ENCODE assay signal across 18 cellular contexts in genomic region chr12:122997343-122998250, GRCh38. TPM values are rescaled to one million over a fixed set of nuclear protein-coding genes. Genes with fewer than 3 reads are reported as not detected.
A peak's percentile ranks its signal among the peaks of the same experiment; 100 is the strongest.
DNase-seq lines count a peak whose midpoint lies in the region; ATAC-seq and TF ChIP-seq lines count a peak whose summit lies in the region.
"Had no signal": no experiment of that assay in that cellular context is flagged by ENCODE, and none has a peak within 500 bp of the region (broad histone marks: within the 10 kb centered on the region; RNA-seq: fewer than 3 reads in every experiment).

No MANE protein-coding gene starts in this region.

- H3K4me3 ChIP-seq in HEK293 (ENCODE audit: low read depth, low read length) (no peak overlapping the region), HUES6 (ENCODE audit: low read depth, low read length) (no peak overlapping the region), neuronal stem cell (ENCODE audit: low read length in 2 of 2) (no peak overlapping the region)
- H3K4me3 ChIP-seq: A549, HAP-1 had no signal

- no CpG with 5 or more reads among the region's 25 CpGs for WGBS in neuronal stem cell (ENCODE audit: extremely low coverage in 2 of 2, insufficient read length in 2 of 2, insufficient replicate concordance in 1 of 2), 2 donors

- peak overlapping the region; percentile 22 for H2BK12ac ChIP-seq in neuronal stem cell (ENCODE audit: low read length)

- no peak overlapping the region for H3K9ac ChIP-seq in HUES6 (ENCODE audit: low read length)
- peak overlapping the region; percentile 4 for H3K9ac ChIP-seq in neuronal stem cell (ENCODE audit: low read depth, low read length, poor library complexity)

- H3K27me3 ChIP-seq in HUES6 (ENCODE audit: control insufficient read depth, insufficient read depth, low read length) = no peaks in the 10 kb centered on the region
- H3K27me3 ChIP-seq in neuronal stem cell (ENCODE audit: control insufficient read depth in 3 of 3, insufficient read depth in 3 of 3, low read depth in 1 of 3, low read length in 3 of 3) = no peaks in the 10 kb centered on the region

- H3K18ac ChIP-seq in neuronal stem cell (ENCODE audit: low read length) = peak overlapping the region; percentile 76

- H3K23ac ChIP-seq in neuronal stem cell (ENCODE audit: low read depth, low read length, poor library complexity) = peak overlapping the region; percentile 97

- H3K36me3 Mint-ChIP-seq in chondrocyte (ENCODE audit: low read depth) = peaks cover 3% of the 10 kb centered on the region
- H3K36me3 Mint-ChIP-seq: CD14-positive monocyte had no signal

- H3K27ac ChIP-seq in HEK293 (ENCODE audit: extremely low read depth, low read depth, low read length) (no peak overlapping the region), HUES6 (ENCODE audit: low read depth, low read length) (0 out of 2 replicates have a peak overlapping the region, but pooled peaks have one; percentile 45), neuronal stem cell (replicated peaks; ENCODE audit: low read length) (no peak overlapping the region)
- H3K27ac ChIP-seq: A549, HL-60 had no signal

- H3K36me3 ChIP-seq in HEK293 (ENCODE audit: control insufficient read depth in 2 of 2, insufficient read depth in 1 of 2, low read length in 2 of 2) (no peaks in the 10 kb centered on the region), HUES6 (ENCODE audit: control insufficient read depth, insufficient read depth, low read length) (peaks cover 24% of the 10 kb centered on the region), neuronal stem cell (replicated peaks in 1 of 2; ENCODE audit: control insufficient read depth in 2 of 2, insufficient read depth in 2 of 2, low read length in 2 of 2) (peaks cover 0 to 6% of the 10 kb centered on the region in 2 donors)
- H3K36me3 ChIP-seq: HAP-1 had no signal

- H3K14ac ChIP-seq in neuronal stem cell (ENCODE audit: low read length) = peak overlapping the region; percentile 97

- H3K9me3 ChIP-seq in HEK293 (ENCODE audit: control insufficient read depth, insufficient read depth, low read depth, low read length) (no peaks in the 10 kb centered on the region), HUES6 (ENCODE audit: control insufficient read depth, insufficient read depth, low read depth, low read length) (no peaks in the 10 kb centered on the region), neuronal stem cell (replicated peaks in 1 of 2; ENCODE audit: control insufficient read depth in 2 of 2, insufficient read depth in 1 of 2, low read depth in 1 of 2, low read length in 2 of 2) (no peaks in the 10 kb centered on the region)
- H3K9me3 ChIP-seq: A549, HAP-1 had no signal

- H2AFZ ChIP-seq in neuronal stem cell (ENCODE audit: low read length) = no peak overlapping the region

- H3K4me2 ChIP-seq in neuronal stem cell (ENCODE audit: insufficient read depth, low read length, poor library complexity, severe bottlenecking) = no peak overlapping the region
- H3K4me2 ChIP-seq: A549 had no signal

- no peak overlapping the region for H2BK120ac ChIP-seq in neuronal stem cell (ENCODE audit: low read depth, low read length)

- POLR2A ChIA-PET in HEK293 (lab: Yijun Ruan, JAX) = no interaction called here

- no peak overlapping the region for H4K91ac ChIP-seq in neuronal stem cell (ENCODE audit: low read depth, low read length, poor library complexity)

- H3K4me1 Mint-ChIP-seq in chondrocyte (ENCODE audit: low read depth) = no peaks in the 10 kb centered on the region
- H3K4me1 Mint-ChIP-seq: CD14-positive monocyte had no signal

- no peak overlapping the region for H3K4me3 Mint-ChIP-seq in chondrocyte (ENCODE audit: unreplicated experiment)
- H3K4me3 Mint-ChIP-seq: CD14-positive monocyte; CD8-positive, alpha-beta T cell; HFFc6 had no signal

- H3K4me1 ChIP-seq in HEK293 (ENCODE audit: control insufficient read depth, insufficient read depth, low read length) (no peaks in the 10 kb centered on the region), HUES6 (ENCODE audit: control insufficient read depth, insufficient read depth, low read length) (no peaks in the 10 kb centered on the region), neuronal stem cell (ENCODE audit: control insufficient read depth in 2 of 2, insufficient read depth in 1 of 2, low read depth in 1 of 2, low read length in 2 of 2) (no peaks in the 10 kb centered on the region)
- H3K4me1 ChIP-seq: A549, HAP-1 had no signal

- H2AK5ac ChIP-seq in neuronal stem cell (ENCODE audit: low read depth, low read length) = peak overlapping the region; percentile 68

- no peak overlapping the region for H3K4ac ChIP-seq in neuronal stem cell (ENCODE audit: low read length)

- no peak overlapping the region for H3K27ac Mint-ChIP-seq in chondrocyte (ENCODE audit: unreplicated experiment)
- H3K27ac Mint-ChIP-seq: CD14-positive monocyte; CD8-positive, alpha-beta T cell; HFFc6 had no signal

- H3K79me1 ChIP-seq in neuronal stem cell (ENCODE audit: low read depth, low read length) = no peaks in the 10 kb centered on the region

- DNase-seq in chondrocyte (ENCODE audit: low spot score) (peak; percentile 93), neuronal stem cell (ENCODE audit: low spot score) (no peak), DMS 273 (lab: John Stamatoyannopoulos, UW; ENCODE audit: unreplicated experiment) (no peak)
- no peak for DNase-seq in NK-92 treated with Interleukin-12 subunit alpha and Interleukin-12 subunit beta, amount 100 ng/mL, for 24 hours (lab: John Stamatoyannopoulos, UW)
- DNase-seq: CD8-positive, alpha-beta T cell; COR-L47; DND-41; GDM1; GOT3; HFFc6; IMR-90 had no signal

- H3K9me3 Mint-ChIP-seq in chondrocyte (ENCODE audit: low read depth) = no peaks in the 10 kb centered on the region
- H3K9me3 Mint-ChIP-seq: CD14-positive monocyte; CD8-positive, alpha-beta T cell; HFFc6 had no signal

- ATAC-seq in HG03045 (IDR thresholded peaks at IDR 0.05; ENCODE audit: unreplicated experiment) = no peak
- ATAC-seq: CD8-positive, alpha-beta T cell had no signal

- TF ChIP-seq CTCF in HEK293 (tag by site-specific recombination; IDR thresholded peaks at IDR 0.05) = no peak
- no peak for TF ChIP-seq CTCF in chondrocyte (IDR thresholded peaks at IDR 0.05)

- no peaks in the 10 kb centered on the region for H3K27me3 Mint-ChIP-seq in chondrocyte (ENCODE audit: low read depth)

- H4K8ac ChIP-seq in neuronal stem cell (ENCODE audit: low read depth, low read length) = peak overlapping the region; percentile 17

- H2BK5ac ChIP-seq in neuronal stem cell (ENCODE audit: low read length) = no peak overlapping the region

- CTCF ChIA-PET in HEK293 (lab: Yijun Ruan, JAX) = interaction anchor here (0.5 kb wide), 1 partner anchor 62 kb away, joined by 3 read pairs; no protein-coding TSS in a partner anchor

- H2BK15ac ChIP-seq in neuronal stem cell (ENCODE audit: low read length) = peak overlapping the region; percentile 17

TF ChIP-seq in HEK293, 187 proteins besides CTCF, POLR2A, EP300 and RAD21:
- TF ChIP-seq ZNF692 (tag by site-specific recombination; IDR thresholded peaks at IDR 0.05) (no peak), ZIC2 (tag by site-specific recombination; IDR thresholded peaks at IDR 0.05) (peak; percentile 18; the same call in 1 of the 2 replicates)

RNA-seq across cellular contexts. Expression of gene ARL6IP4, which starts 17.1 kb away (rescaled TPM):
- 145 to 165 TPM (median 146 TPM) in 3 replicates for total RNA-seq in chondrocyte
- 134 TPM for polyA plus RNA-seq in neuronal stem cell (2013, experiment 1 of 2)
- 128 TPM for polyA plus RNA-seq in neuronal stem cell (2013, experiment 2 of 2)

RNA-seq across cellular contexts. Expression of gene OGFOD2, which starts 22.6 kb away (rescaled TPM):
- 12.0 to 13.7 TPM (median 13.5 TPM) in 3 replicates for total RNA-seq in chondrocyte
- polyA plus RNA-seq in neuronal stem cell (2013, experiment 1 of 2) = 6.9 TPM
- 5.5 TPM for polyA plus RNA-seq in neuronal stem cell (2013, experiment 2 of 2)

RNA-seq across cellular contexts. Expression of gene ABCB9, which starts 31.3 kb away (rescaled TPM):
- total RNA-seq in chondrocyte = 12.9 to 21.6 TPM (median 14.2 TPM) in 3 replicates
- 2.0 TPM for polyA plus RNA-seq in neuronal stem cell (2013, experiment 1 of 2)
- polyA plus RNA-seq in neuronal stem cell (2013, experiment 2 of 2) = 1.5 TPM
